ENCODE assay signal across 24 cellular contexts in genomic region chr11:74633406-74634393, GRCh38. TPM values are rescaled to one million over a fixed set of nuclear protein-coding genes. Genes with fewer than 3 reads are reported as not detected.
DNase-seq lines count a peak whose midpoint lies in the region; ATAC-seq, FAIRE-seq and TF ChIP-seq lines count a peak whose summit lies in the region.
"Had no signal": no experiment of that assay in that cellular context is flagged by ENCODE, and none has a peak within 500 bp of the region (broad histone marks: within the 10 kb centered on the region; RNA-seq: fewer than 3 reads in every experiment).

No MANE protein-coding gene starts in this region.

- peak overlapping the region; percentile 19 for H3K27ac ChIP-seq in keratinocyte (ENCODE audit: control insufficient read depth, insufficient read depth, low read length)
- H3K27ac ChIP-seq in lower lobe of right lung, result no peak overlapping the region
- H3K27ac ChIP-seq: BLaER1, left ventricle myocardium inferior, Peyer's patch, testis had no signal

- no peaks in the 10 kb centered on the region for H4K20me1 ChIP-seq in keratinocyte (ENCODE audit: control insufficient read depth, extremely low read depth, insufficient read depth, low read length)
- H4K20me1 ChIP-seq: BLaER1 had no signal

- no peak overlapping the region for H3K9ac ChIP-seq in keratinocyte (ENCODE audit: control insufficient read depth, extremely low read depth, insufficient read depth, low read length)
- H3K9ac ChIP-seq: BLaER1 had no signal

- peak overlapping the region; percentile 40 for H3K4me2 ChIP-seq in keratinocyte (ENCODE audit: control insufficient read depth, extremely low read depth, insufficient read depth, low read depth, low read length)
- H3K4me2 ChIP-seq: BLaER1 had no signal

- no peak for ATAC-seq in lower lobe of right lung
- ATAC-seq: activated naive CD8-positive, alpha-beta T cell treated with anti-CD3 and anti-CD28 coated beads, Interleukin-2, amount 50 U/mL, for 24 hours; activated T-cell treated with anti-CD3 and anti-CD28 coated beads, Interleukin-2, amount 50 U/mL, for 4 hours had no signal

- no peak overlapping the region for H3K4me3 ChIP-seq in keratinocyte (ENCODE audit: control insufficient read depth in 2 of 3, extremely low read depth in 1 of 3, insufficient read depth in 2 of 3, low read depth in 1 of 3, low read length in 3 of 3)
- H3K4me3 ChIP-seq in lower lobe of right lung, result no peak overlapping the region
- H3K4me3 ChIP-seq: BLaER1, left ventricle myocardium inferior, Peyer's patch, testis had no signal

- H3K9me3 ChIP-seq in keratinocyte (ENCODE audit: control insufficient read depth, low read depth, low read length), result no peaks in the 10 kb centered on the region
- H3K9me3 ChIP-seq in lower lobe of right lung, result no peaks in the 10 kb centered on the region
- H3K9me3 ChIP-seq: BLaER1, Caco-2, left ventricle myocardium inferior, Peyer's patch, testis had no signal

- intact Hi-C loops in lower lobe of right lung (cut with DNase I), result no loop called here

- H3K79me2 ChIP-seq in keratinocyte (ENCODE audit: control insufficient read depth, insufficient read depth, low read length), result no peaks in the 10 kb centered on the region

- H2AFZ ChIP-seq in keratinocyte (ENCODE audit: control insufficient read depth, low read length), result no peak overlapping the region

- no peaks in the 10 kb centered on the region for H3K9me1 ChIP-seq in keratinocyte (ENCODE audit: control insufficient read depth, extremely low read depth, insufficient read depth, low read length)

- FAIRE-seq in D721Med (lab: Jason Lieb, UNC) (peak; percentile 55), keratinocyte (lab: Jason Lieb, UNC) (peak; percentile 77), urothelium cell line (lab: Jason Lieb, UNC) (no peak)
- FAIRE-seq: endothelial cell of umbilical vein had no signal

- DNase-seq in D721Med (ENCODE audit: insufficient read length, low spot score) (no peak), NCI-H82 treated with DMSO at 0.1 percent for 48 hours (lab: John Stamatoyannopoulos, UW; ENCODE audit: unreplicated experiment) (peak; percentile 31), keratinocyte (ENCODE audit: low read depth, low spot score) (no peak), renal cortical epithelial cell (ENCODE audit: low read depth) (peak; percentile 12), lower lobe of right lung (no peak), Ammon's horn (ENCODE audit: low spot score) (no peak), urothelium cell line (ENCODE audit: low spot score) (no peak), 8988T (no peak)
- DNase-seq: activated CD4-positive, alpha-beta T cell treated with anti-CD3 and anti-CD28 coated beads, Interleukin-2, amount 10 ng/mL, durations not matched to agents 7 days and 5 days; activated gamma-delta T cell treated with Interleukin-2 at 50 U/mL for 16 hours; activated naive CD8-positive, alpha-beta T cell treated with anti-CD3 and anti-CD28 coated beads, Interleukin-2, amount 50 U/mL, for 24 hours; activated T-cell treated with anti-CD3 and anti-CD28 coated beads, Interleukin-2, amount 50 U/mL, for 4 hours; GDM1; H9; left ventricle myocardium inferior; NCI-H1092 treated with DMSO at 0.1 percent for 48 hours; NCI-H187 treated with DMSO at 0.1 percent for 48 hours; stimulated activated CD4-positive, alpha-beta T cell treated with anti-CD3 and anti-CD28 coated beads, Interleukin-15, amount 100 ng/mL, for 24 hours; stimulated activated naive CD4-positive, alpha-beta T cell treated with Interleukin-2 at 50 U/mL for 16 hours; testis had no signal

- no peak for TF ChIP-seq CTCF in D721Med (IDR thresholded peaks at IDR 0.05; ENCODE audit: insufficient read depth, missing control alignments)
- no peak for TF ChIP-seq CTCF in keratinocyte (optimal IDR thresholded peaks at IDR 0.05 in 1 of 3, IDR thresholded peaks at IDR 0.05 in 1 of 3, conservative IDR thresholded peaks at IDR 0.05 in 1 of 3; ENCODE audit: extremely low read depth in 1 of 3, insufficient read depth in 2 of 3, low read length in 3 of 3)
- TF ChIP-seq CTCF in lower lobe of right lung (IDR thresholded peaks at IDR 0.05), result no peak

- H3K4me1 ChIP-seq in keratinocyte (ENCODE audit: control insufficient read depth, extremely low read depth, insufficient read depth, low read length), result peaks cover 51% of the 10 kb centered on the region
- H3K4me1 ChIP-seq in lower lobe of right lung, result no peaks in the 10 kb centered on the region
- H3K4me1 ChIP-seq: BLaER1, Caco-2, left ventricle myocardium inferior, testis had no signal

- H3K27me3 ChIP-seq in keratinocyte (ENCODE audit: control insufficient read depth, extremely low read depth, insufficient read depth, low read length) (no peaks in the 10 kb centered on the region), lower lobe of right lung (ENCODE audit: low read depth) (no peaks in the 10 kb centered on the region)
- H3K27me3 ChIP-seq: BLaER1, Peyer's patch, testis had no signal

- dilution Hi-C loops in keratinocyte (cut with MboI; ENCODE audit: extremely low pct_ligation_motif_present, low sequenced_read_pairs), result no loop called here

- H3K36me3 ChIP-seq in keratinocyte (ENCODE audit: control insufficient read depth in 2 of 2, extremely low read depth in 1 of 2, insufficient read depth in 2 of 2, low read length in 2 of 2) (no peaks in the 10 kb centered on the region), lower lobe of right lung (peaks cover 45% of the 10 kb centered on the region)

RNA-seq across cellular contexts. Expression of gene POLD3, which starts 41.3 kb away (rescaled TPM):
- 9.1 to 16.7 TPM (median 12.0 TPM) in 3 replicates for polyA plus RNA-seq in keratinocyte
- polyA plus RNA-seq in keratinocyte (2011; ENCODE audit: low read depth), result 7.9 TPM
- 5.4 and 10.7 TPM in 2 replicates for polyA plus RNA-seq in keratinocyte (2011; cell fraction: cytosol; rRNA removed)
- 13.8 and 17.4 TPM in 2 replicates for polyA plus RNA-seq in keratinocyte (2011; cell fraction: nucleus; rRNA removed)
- 4.5 and 7.4 TPM in 2 replicates for polyA plus RNA-seq in keratinocyte (2012; ENCODE audit: low replicate concordance)
- 11.6 to 26.3 TPM (median 15.4 TPM) in 3 replicates for polyA minus RNA-seq in keratinocyte
- 4.4 TPM for polyA minus RNA-seq in keratinocyte (2011; cell fraction: cytosol; rRNA and poly(A)+ RNA removed)
- polyA minus RNA-seq in keratinocyte (2011; cell fraction: nucleus; rRNA and poly(A)+ RNA removed), result 3.2 and 9.3 TPM in 2 replicates
- total RNA-seq in renal cortical epithelial cell (7.3 and 13.4 TPM in 2 replicates), lower lobe of right lung (18.5 TPM)

Comparison
In these comparisons a context has a peak if more than half of its experiments do, and no peak if none do; other contexts are left out.
1. DNase-seq: peak in NCI-H82 treated with DMSO at 0.1 percent for 48 hours (single experiment) and renal cortical epithelial cell (single experiment); none in D721Med (single experiment), keratinocyte (single experiment), lower lobe of right lung (single experiment), Ammon's horn (single experiment), urothelium cell line (single experiment) and 8988T (single experiment).